In the genomic region with DNA sequence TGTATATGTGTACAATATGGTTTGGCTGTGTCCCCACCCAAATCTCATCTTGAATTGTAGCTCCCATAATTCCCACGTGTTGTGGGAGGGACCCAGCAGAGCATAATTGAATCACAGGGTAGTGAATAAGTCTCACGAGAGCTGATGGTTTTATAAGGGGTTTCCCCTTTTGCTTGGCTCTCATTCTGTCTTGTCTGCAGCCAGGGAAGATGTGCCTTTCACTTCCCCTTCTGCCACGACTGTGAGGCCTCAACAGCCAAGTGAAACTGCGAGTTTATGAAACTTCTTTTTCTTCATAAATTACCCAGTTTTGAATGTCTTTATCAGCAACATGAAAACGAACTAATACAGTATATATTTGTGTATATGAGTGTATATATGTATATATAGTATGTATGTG, we compare ENCODE assay signal across 7 cellular contexts.
A peak's percentile ranks its signal among the peaks of the same experiment; 100 is the strongest.
DNase-seq lines count a peak whose midpoint lies in the region; ATAC-seq and TF ChIP-seq lines count a peak whose summit lies in the region.
"Not testable (repeated sequence)": the region's sequence is repeated elsewhere in the genome, so short reads cannot be mapped to it uniquely, and the experiment has no call there.

No MANE protein-coding gene starts in this region.

- H3K4me3 ChIP-seq in SU-DHL-6 (ENCODE audit: insufficient read depth, low read length, poor library complexity, severe bottlenecking) = not testable (repeated sequence)

- H3F3A ChIP-seq in SU-DHL-6 (ENCODE audit: insufficient read depth) = peaks cover 14% of the 10 kb centered on the region; the same call in 1 of the 2 replicates

- H2AFZ ChIP-seq in SU-DHL-6 (ENCODE audit: low read depth, low read length, severe bottlenecking) = not testable (repeated sequence)

- H3K4me2 ChIP-seq in SU-DHL-6 (ENCODE audit: low read depth, low read length, poor library complexity, severe bottlenecking) = not testable (repeated sequence)

- not testable (repeated sequence) for H3K9ac ChIP-seq in SU-DHL-6 (ENCODE audit: low read length)

- not testable (repeated sequence) for H3K79me2 ChIP-seq in SU-DHL-6 (ENCODE audit: insufficient read depth, low read length)

- H3K9me2 ChIP-seq in SU-DHL-6 (replicated peaks; ENCODE audit: insufficient read depth, low read length) = not testable (repeated sequence)

- in situ Hi-C loops in KBM-7 (cut with MboI; ENCODE audit: low pct_unique_long_range_greater_than_20kb, low sequenced_read_pairs) = not testable (repeated sequence)

- DNase-seq in KBM-7 = peak; percentile 13
- DNase-seq in NOMO-1 (lab: John Stamatoyannopoulos, UW; ENCODE audit: unreplicated experiment in 2 of 2) = peak; percentile 75 to 78

- H3K27ac ChIP-seq in SU-DHL-6 (ENCODE audit: low read depth, low read length) = peak overlapping the region; percentile 19; the same call in 1 of the 2 replicates

- not testable (repeated sequence) for TF ChIP-seq CTCF in SU-DHL-6 (IDR thresholded peaks at IDR 0.05; ENCODE audit: insufficient read depth, low read length, poor library complexity, severe bottlenecking)

- H4K20me1 ChIP-seq in SU-DHL-6 (ENCODE audit: low read depth, low read length) = not testable (repeated sequence)

- peaks cover 41% of the 10 kb centered on the region; the same call in 1 of the 2 replicates for H3K9me3 ChIP-seq in SU-DHL-6 (ENCODE audit: insufficient read depth, low read length)

- ATAC-seq in GM18867 (IDR thresholded peaks at IDR 0.05; ENCODE audit: unreplicated experiment) (peak; percentile 61), GM19468 (IDR thresholded peaks at IDR 0.05; ENCODE audit: extremely low read depth, unreplicated experiment) (peak; percentile 52), HG02759 (IDR thresholded peaks at IDR 0.05; ENCODE audit: unreplicated experiment) (peak; percentile 84), HG03280 (IDR thresholded peaks at IDR 0.05; ENCODE audit: unreplicated experiment) (peak; percentile 52)

- H3K36me3 ChIP-seq in SU-DHL-6 (ENCODE audit: low read length) = peaks cover 13% of the 10 kb centered on the region

- H3K27me3 ChIP-seq in SU-DHL-6 (ENCODE audit: low read length) = not testable (repeated sequence)
